In genomic region chr11:129938764-129939163, GRCh38 we compare ENCODE assay signal across 25 cellular contexts. TPM values are rescaled to one million over a fixed set of nuclear protein-coding genes. Genes with fewer than 3 reads are reported as not detected.
DNase-seq lines count a peak whose midpoint lies in the region; ATAC-seq and TF ChIP-seq lines count a peak whose summit lies in the region.
"Had no signal": no experiment of that assay in that cellular context is flagged by ENCODE, and none has a peak within 500 bp of the region (broad histone marks: within the 10 kb centered on the region; RNA-seq: fewer than 3 reads in every experiment).

No MANE protein-coding gene starts in this region.

- peak overlapping the region; percentile 48 for H3K4me2 ChIP-seq in OCI-LY7 (ENCODE audit: low read length)

- H3K4me3 ChIP-seq in OCI-LY7 (ENCODE audit: low read depth, low read length, poor library complexity, severe bottlenecking) (no peak overlapping the region), endodermal cell (ENCODE audit: low read length) (no peak overlapping the region), upper lobe of right lung (no peak overlapping the region), esophagus muscularis mucosa (no peak overlapping the region)
- H3K4me3 ChIP-seq: GM23248 had no signal

- H3K27ac Mint-ChIP-seq in endodermal cell, result peak overlapping the region; percentile 12
- H3K27ac Mint-ChIP-seq: B cell; CD8-positive, alpha-beta T cell had no signal

- H3K27me3 ChIP-seq in endodermal cell (ENCODE audit: control insufficient read depth, insufficient read depth, low read length, poor library complexity, severe bottlenecking) (no peaks in the 10 kb centered on the region), upper lobe of right lung (no peaks in the 10 kb centered on the region), esophagus muscularis mucosa (no peaks in the 10 kb centered on the region)

- no peak for TF ChIP-seq CTCF in OCI-LY7 (conservative IDR thresholded peaks at IDR 0.05; ENCODE audit: low read length)
- no peak for TF ChIP-seq CTCF in endodermal cell (conservative IDR thresholded peaks at IDR 0.05)
- no peak for TF ChIP-seq CTCF in upper lobe of right lung (IDR thresholded peaks at IDR 0.05)
- no peak for TF ChIP-seq CTCF in esophagus muscularis mucosa (IDR thresholded peaks at IDR 0.05)

- intact Hi-C loops in OCI-LY7 (cut with micrococcal nuclease; ENCODE audit: unreplicated experiment) (no loop called here), upper lobe of right lung (cut with DNase I) (no loop called here), esophagus muscularis mucosa (cut with DNase I) (no loop called here)

- H3K27ac ChIP-seq in OCI-LY7 (ENCODE audit: low read depth, low read length, poor library complexity, severe bottlenecking), result peak overlapping the region; percentile 68
- no peak overlapping the region for H3K27ac ChIP-seq in endodermal cell (ENCODE audit: low read depth, low read length)
- H3K27ac ChIP-seq in upper lobe of right lung, result no peak overlapping the region
- no peak overlapping the region for H3K27ac ChIP-seq in esophagus muscularis mucosa (replicated peaks in 1 of 4)
- H3K27ac ChIP-seq: 22Rv1, C4-2B, GM23248, RWPE1 had no signal

- TF ChIP-seq EP300 in esophagus muscularis mucosa (IDR thresholded peaks at IDR 0.05), result no peak

- H2AFZ ChIP-seq in OCI-LY7 (ENCODE audit: low read length), result no peak overlapping the region
- H2AFZ ChIP-seq: GM23248 had no signal

- peaks cover 61% of the 10 kb centered on the region for H3K79me2 ChIP-seq in OCI-LY7 (ENCODE audit: insufficient read depth, low read depth, low read length)

- H3K9me3 ChIP-seq in OCI-LY7 (ENCODE audit: low read length), result no peaks in the 10 kb centered on the region
- no peaks in the 10 kb centered on the region for H3K9me3 ChIP-seq in endodermal cell (ENCODE audit: control insufficient read depth, low read length)
- H3K9me3 ChIP-seq in upper lobe of right lung, result no peaks in the 10 kb centered on the region
- no peaks in the 10 kb centered on the region for H3K9me3 ChIP-seq in esophagus muscularis mucosa

- H3K36me3 ChIP-seq in OCI-LY7 (ENCODE audit: insufficient read depth, low read length), result peaks cover 92% of the 10 kb centered on the region
- peaks cover 12% of the 10 kb centered on the region for H3K36me3 ChIP-seq in endodermal cell (ENCODE audit: control insufficient read depth, insufficient read depth, low read length)
- peaks cover 10% of the 10 kb centered on the region for H3K36me3 ChIP-seq in upper lobe of right lung
- peaks cover 2 to 40% (median 26%) of the 10 kb centered on the region in 4 donors for H3K36me3 ChIP-seq in esophagus muscularis mucosa

- peak; percentile 12 for DNase-seq in NCI-H2171 treated with DMSO at 0.1 percent for 48 hours (lab: John Stamatoyannopoulos, UW)
- DNase-seq in NCI-H2171 (lab: John Stamatoyannopoulos, UW), result no peak
- no peak for DNase-seq in OCI-LY7 (ENCODE audit: low spot score)
- no peak for DNase-seq in endodermal cell
- no peak for DNase-seq in upper lobe of right lung
- DNase-seq in esophagus muscularis mucosa (ENCODE audit: extremely low spot score), result no peak
- no peak for DNase-seq in activated CD4-positive, alpha-beta T cell treated with anti-CD3 and anti-CD28 coated beads for 48 hours
- DNase-seq: CD8-positive, alpha-beta T cell; DMS 273 treated with DMSO at 0.1 percent for 48 hours; DMS79 treated with DMSO at 0.1 percent for 48 hours; GM23248; HCEC 1CT; KG1; NCI-H1092; NCI-H1436; NCI-H187; NCI-H2081 treated with DMSO at 0.1 percent for 48 hours; NCI-H526; SHP77 had no signal

- H3K4me1 Mint-ChIP-seq in endodermal cell, result peaks cover 24% of the 10 kb centered on the region
- H3K4me1 Mint-ChIP-seq: B cell had no signal

- no peak for TF ChIP-seq POLR2A in esophagus muscularis mucosa (IDR thresholded peaks at IDR 0.05; ENCODE audit: low read depth)

- H4K20me1 ChIP-seq in OCI-LY7 (ENCODE audit: insufficient read depth, low read length), result no peaks in the 10 kb centered on the region

- H3K9me3 Mint-ChIP-seq in endodermal cell, result no peaks in the 10 kb centered on the region
- H3K9me3 Mint-ChIP-seq: CD8-positive, alpha-beta T cell had no signal

- ATAC-seq in upper lobe of right lung (peak; percentile 68), HG03521 (IDR thresholded peaks at IDR 0.05; ENCODE audit: unreplicated experiment) (no peak)
- ATAC-seq: CD8-positive, alpha-beta T cell; Panc1 had no signal

- CTCF ChIA-PET in OCI-LY7 (lab: Charles Lee; ENCODE audit: unreplicated experiment), result interaction anchor here (1.0 kb wide), 1 partner anchor 10 kb away, joined by 5 read pairs; no protein-coding TSS in a partner anchor

- no peak overlapping the region for H3K9ac ChIP-seq in endodermal cell (ENCODE audit: extremely low read depth, low read length, poor library complexity, severe bottlenecking)
- H3K9ac ChIP-seq: GM23248 had no signal

- peaks cover 22% of the 10 kb centered on the region for H3K36me3 Mint-ChIP-seq in endodermal cell (ENCODE audit: low read depth)

- H3K4me1 ChIP-seq in OCI-LY7 (ENCODE audit: insufficient read depth, low read length, poor library complexity, severe bottlenecking) (peaks cover 69% of the 10 kb centered on the region), endodermal cell (ENCODE audit: control insufficient read depth, insufficient read depth, low read length) (no peaks in the 10 kb centered on the region), upper lobe of right lung (no peaks in the 10 kb centered on the region), esophagus muscularis mucosa (no peaks in the 10 kb centered on the region)

- H3K27me3 Mint-ChIP-seq in endodermal cell (ENCODE audit: insufficient read depth), result no peaks in the 10 kb centered on the region
- H3K27me3 Mint-ChIP-seq: B cell had no signal

- H3K4me3 Mint-ChIP-seq in endodermal cell, result no peak overlapping the region
- H3K4me3 Mint-ChIP-seq: B cell; CD8-positive, alpha-beta T cell had no signal

- H3K9me2 ChIP-seq in OCI-LY7 (ENCODE audit: insufficient read depth, low read length), result no peaks in the 10 kb centered on the region

- no TSS peak for BruUV-seq in OCI-LY7 (replicated peaks; lab: Mats Ljungman, UMichigan)

- POLR2A ChIA-PET in OCI-LY7 (lab: Charles Lee), result interaction anchor here (1.3 to 3.4 kb wide), 7 partner anchors 9 to 132 kb away, joined by 3 to 19 read pairs (median 7); partner anchors contain the start of gene PRDM10

- 86 to 97% methylated on average over 5 of the region's 5 CpGs for WGBS in endodermal cell (ENCODE audit: insufficient coverage in 1 of 2, insufficient read length in 1 of 2), 2 experiments
- 85% methylated on average over 5 of the region's 5 CpGs for WGBS in esophagus muscularis mucosa

RNA-seq across cellular contexts. Expression of gene NFRKB, which starts 43.4 kb away (rescaled TPM):
- 22.2 and 31.2 TPM in 2 replicates for total RNA-seq in OCI-LY7 (2014; rRNA removed; shearing (Covaris generic))
- total RNA-seq in OCI-LY7 (2022) (35.5 and 36.3 TPM in 2 replicates), endodermal cell (10 to 100 TPM; 46.1 to 46.5 TPM), upper lobe of right lung (22.3 TPM), esophagus muscularis mucosa (10 to 100 TPM; 15.0 to 33.5 (median 27.5) TPM)
- 38.8 TPM for polyA plus RNA-seq in endodermal cell (2013, experiment 1 of 2)
- 35.3 TPM for polyA plus RNA-seq in endodermal cell (2013, experiment 2 of 2)
